Comparison of ENCODE assay signal across 8 cellular contexts in the genomic region with DNA sequence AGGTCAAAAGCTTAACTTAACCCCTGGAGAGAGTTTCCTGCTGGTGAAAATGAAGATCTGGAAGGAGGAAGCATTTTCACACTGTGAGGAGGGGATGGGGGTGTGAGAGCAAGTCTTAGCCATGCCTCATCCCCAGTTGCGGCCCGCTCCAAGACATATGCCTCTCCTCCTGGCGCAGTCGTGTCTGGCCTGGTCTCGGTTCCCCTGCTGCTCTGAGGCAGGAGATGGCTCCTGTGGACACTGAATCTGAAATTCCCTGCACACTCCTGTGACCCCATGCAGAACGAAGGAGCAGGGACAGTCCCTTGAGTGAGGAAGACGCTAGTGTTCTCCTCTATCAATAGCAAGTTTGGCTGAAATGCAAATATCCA. TPM values are rescaled to one million over a fixed set of nuclear protein-coding genes. Genes with fewer than 3 reads are reported as not detected.
A peak's percentile ranks its signal among the peaks of the same experiment; 100 is the strongest.
DNase-seq lines count a peak whose midpoint lies in the region; ATAC-seq, FAIRE-seq and TF ChIP-seq lines count a peak whose summit lies in the region.

No MANE protein-coding gene starts in this region.

- H2AFZ ChIP-seq in K562 (ENCODE audit: low read depth, low read length): peak overlapping the region; percentile 95

- H3K4me1 ChIP-seq in K562 (replicated peaks in 1 of 2; ENCODE audit: control insufficient read depth in 2 of 2, insufficient read depth in 2 of 2, low read length in 2 of 2): peaks cover 9 to 21% of the 10 kb centered on the region in 2 experiments; a peak in 4 of 5 replicates

- POLR2A ChIA-PET in K562 (lab: Yijun Ruan, JAX): interaction anchor here (0.6 kb wide), 1 partner anchor 12 kb away, joined by 5 read pairs; no protein-coding TSS in a partner anchor

- no peak for TF ChIP-seq CTCF in K562 (IDR thresholded peaks at IDR 0.05 in 2 of 3, conservative IDR thresholded peaks at IDR 0.05 in 1 of 3; ENCODE audit: insufficient read depth in 2 of 3, low read depth in 1 of 3, low read length in 3 of 3)
- no peak for TF ChIP-seq CTCF in lower leg skin (IDR thresholded peaks at IDR 0.05)
- TF ChIP-seq CTCF in type B pancreatic cell (conservative IDR thresholded peaks at IDR 0.05): no peak

- intact Hi-C loops in activated naive CD4-positive, alpha-beta T cell treated with anti-CD3 and anti-CD28 coated beads for 36 hours (cut with micrococcal nuclease): loop anchor here (2.0 kb wide), 1 partner anchor 38 kb away; the partner anchor contains the start of gene ZNF700
- intact Hi-C loops in K562 (cut with micrococcal nuclease): no loop called here
- intact Hi-C loops in lower leg skin (cut with DNase I; ENCODE audit: low total_unique reads): no loop called here

- TF ChIP-seq RAD21 in K562 (CRISPR knock-in tag; conservative IDR thresholded peaks at IDR 0.05 in 1 of 2, IDR thresholded peaks at IDR 0.05 in 1 of 2): no peak

- FAIRE-seq in K562 (lab: Jason Lieb, UNC): no peak

- H3K4me3 ChIP-seq in K562 (peak overlapping the region; percentile 59), lower leg skin (ENCODE audit: low read depth, poor library complexity, severe bottlenecking) (peak overlapping the region; percentile 69)

- no peaks in the 10 kb centered on the region; the same call in 1 of the 2 replicates for H3K9me3 ChIP-seq in K562 (replicated peaks; ENCODE audit: control insufficient read depth, insufficient read depth, low read depth, low read length)

- no peaks in the 10 kb centered on the region for H3K79me2 ChIP-seq in K562 (ENCODE audit: control insufficient read depth, insufficient read depth, low read length)

- TF ChIP-seq POLR2A in K562 (conservative IDR thresholded peaks at IDR 0.05) (no peak), lower leg skin (IDR thresholded peaks at IDR 0.05) (no peak)

- no peak overlapping the region for H3K27ac Mint-ChIP-seq in activated naive CD4-positive, alpha-beta T cell treated with anti-CD3 and anti-CD28 coated beads for 36 hours
- peak overlapping the region; percentile 98 for H3K27ac Mint-ChIP-seq in type B pancreatic cell

- peak overlapping the region in 1 of 2 experiments; percentile 97; a peak in 2 of 4 replicates for H3K9ac ChIP-seq in K562 (ENCODE audit: insufficient read depth in 1 of 2, low read depth in 2 of 2, low read length in 2 of 2)

- CTCF ChIA-PET in activated naive CD4-positive, alpha-beta T cell treated with anti-CD3 and anti-CD28 coated beads for 36 hours (lab: Charles Lee): interaction anchor here (0.6 to 1.9 kb wide), 3 partner anchors 37 to 448 kb away, joined by 3 to 5 read pairs (median 4); no protein-coding TSS in a partner anchor
- CTCF ChIA-PET in K562 (lab: Yijun Ruan, JAX; ENCODE audit: low intra/inter-chr PET ratio): no interaction called here

- no peak for TF ChIP-seq EP300 in K562 (IDR thresholded peaks at IDR 0.05; ENCODE audit: low read length)

- peaks cover 5% of the 10 kb centered on the region for H3K9me3 Mint-ChIP-seq in activated naive CD4-positive, alpha-beta T cell treated with anti-CD3 and anti-CD28 coated beads for 36 hours
- H3K9me3 Mint-ChIP-seq in type B pancreatic cell: peaks cover 4% of the 10 kb centered on the region

- H3K27me3 Mint-ChIP-seq in activated naive CD4-positive, alpha-beta T cell treated with anti-CD3 and anti-CD28 coated beads for 36 hours (ENCODE audit: low read depth): no peaks in the 10 kb centered on the region
- no peaks in the 10 kb centered on the region for H3K27me3 Mint-ChIP-seq in type B pancreatic cell

- in situ Hi-C loops in K562 (cut with MboI): loop anchor here (5.0 kb wide), 1 partner anchor 105 kb away; no protein-coding TSS in a partner anchor

- WGBS in K562 (ENCODE audit: insufficient coverage, low coverage, missing lambda C conversion rate): 57% methylated on average over 7 of the region's 7 CpGs
- 16 to 27% methylated on average over 7 of the region's 7 CpGs for WGBS in lower leg skin, 2 donors

- ATAC-seq in K562: peak; percentile 16
- ATAC-seq in HG03571 (IDR thresholded peaks at IDR 0.05; ENCODE audit: unreplicated experiment): no peak

- H3K36me3 ChIP-seq in K562 (ENCODE audit: control insufficient read depth, insufficient read depth, low read length): no peaks in the 10 kb centered on the region

- no peak overlapping the region; the same call in 2 of the 3 replicates for H3K27ac ChIP-seq in K562 (ENCODE audit: extremely low read depth, low read depth, low read length)

- peaks cover 16% of the 10 kb centered on the region for H3K4me1 Mint-ChIP-seq in activated naive CD4-positive, alpha-beta T cell treated with anti-CD3 and anti-CD28 coated beads for 36 hours (ENCODE audit: low read depth)
- peaks cover 34% of the 10 kb centered on the region for H3K4me1 Mint-ChIP-seq in type B pancreatic cell (ENCODE audit: unreplicated experiment)

- H3K4me3 Mint-ChIP-seq in activated naive CD4-positive, alpha-beta T cell treated with anti-CD3 and anti-CD28 coated beads for 36 hours: peak overlapping the region; percentile 78
- H3K4me3 Mint-ChIP-seq in type B pancreatic cell: peak overlapping the region; percentile 95

- no peaks in the 10 kb centered on the region for H4K20me1 ChIP-seq in K562 (replicated peaks; ENCODE audit: control insufficient read depth, insufficient read depth, low read length)

- H3K36me3 Mint-ChIP-seq in activated naive CD4-positive, alpha-beta T cell treated with anti-CD3 and anti-CD28 coated beads for 36 hours (ENCODE audit: low read depth): no peaks in the 10 kb centered on the region
- peaks cover 27% of the 10 kb centered on the region for H3K36me3 Mint-ChIP-seq in type B pancreatic cell

- DNase-seq in activated naive CD4-positive, alpha-beta T cell treated with anti-CD3 and anti-CD28 coated beads for 36 hours: no peak
- no peak for DNase-seq in activated naive CD4-positive, alpha-beta T cell (lab: John Stamatoyannopoulos, UW)
- no peak for DNase-seq in K562 (ENCODE audit: extremely low read depth in 1 of 4, low spot score in 3 of 4)
- no peak for DNase-seq in lower leg skin (ENCODE audit: low spot score in 2 of 2)
- DNase-seq in type B pancreatic cell (ENCODE audit: extremely low spot score, unreplicated experiment): no peak
- DNase-seq in NCI-H510A (lab: John Stamatoyannopoulos, UW): no peak
- DNase-seq in NCI-H446 treated with DMSO at 0.1 percent for 48 hours (lab: John Stamatoyannopoulos, UW): no peak

- no peaks in the 10 kb centered on the region for H3K9me1 ChIP-seq in K562 (ENCODE audit: control insufficient read depth, insufficient read depth, low read length)

- no peaks in the 10 kb centered on the region; a peak in 1 of 5 replicates for H3K27me3 ChIP-seq in K562 (ENCODE audit: control insufficient read depth in 2 of 2, insufficient read depth in 2 of 2, low read length in 2 of 2)

- BruUV-seq in K562 (replicated peaks; lab: Mats Ljungman, UMichigan): no TSS peak

- peak overlapping the region; percentile 84 for H3K4me2 ChIP-seq in K562 (ENCODE audit: insufficient read depth, low read length)

RNA-seq across cellular contexts. Expression of gene ZNF69, which starts 0.3 kb away (rescaled TPM):
- under 1 TPM; 0.79 to 0.95 TPM for total RNA-seq in activated naive CD4-positive, alpha-beta T cell treated with anti-CD3 and anti-CD28 coated beads for 36 hours
- 6.6 and 20.9 TPM in 2 replicates for total RNA-seq in K562 (2011; cell fraction: chromatin; rRNA removed; ENCODE audit: low replicate concordance)
- total RNA-seq in K562 (2011; cell fraction: nucleolus; rRNA removed): 4.0 and 7.0 TPM in 2 replicates
- 8.7 and 10.8 TPM in 2 replicates for total RNA-seq in K562 (2011; cell fraction: nucleoplasm; rRNA removed)
- total RNA-seq in K562 (2014; rRNA removed) (2.2 and 2.3 TPM in 2 replicates), K562 (2014; rRNA removed; fragmentation: Illumina TruSeq; extraction: Trizol) (5.0 and 5.4 TPM in 2 replicates), K562 (2015; rRNA removed; fragmentation: Illumina TruSeq; extraction: Trizol) (4.6 and 5.4 TPM in 2 replicates), K562 (2021) (2.6 and 4.1 TPM in 2 replicates), lower leg skin (1 to 10 TPM; 2.0 to 5.5 (median 3.8) TPM), type B pancreatic cell (ENCODE audit: low replicate concordance) (18.6 and 20.1 TPM in 2 replicates)
- polyA plus RNA-seq in K562 (2011; rRNA removed) (2.8 and 3.6 TPM in 2 replicates), K562 (2014; fragmentation: Illumina TruSeq; extraction: Trizol) (2.5 and 3.3 TPM in 2 replicates), K562 (2014; fragmentation: Nextera tagmentation; extraction: Ambion mirVana) (1 to 10 TPM; 3.5 to 4.8 TPM), K562 (2014; rRNA removed) (1.4 and 5.4 TPM in 2 replicates)
- polyA plus RNA-seq in K562 (2011; cell fraction: cytosol; rRNA removed): 2.0 and 2.1 TPM in 2 replicates
- polyA plus RNA-seq in K562 (2011; cell fraction: nucleus; rRNA removed): 2.1 and 2.9 TPM in 2 replicates
- 2.9 and 3.2 TPM in 2 replicates for polyA plus RNA-seq in K562 (2012)
- 7.5 and 13.9 TPM in 2 replicates for polyA minus RNA-seq in K562 (2011; rRNA and poly(A)+ RNA removed)
- 3.0 and 3.8 TPM in 2 replicates for polyA minus RNA-seq in K562 (2011; cell fraction: cytosol; rRNA and poly(A)+ RNA removed)
- 3.5 and 7.0 TPM in 2 replicates for polyA minus RNA-seq in K562 (2011; cell fraction: nucleus; rRNA and poly(A)+ RNA removed)

RNA-seq across cellular contexts. Expression of gene ZNF700, which starts 37.7 kb away (rescaled TPM):
- total RNA-seq in activated naive CD4-positive, alpha-beta T cell treated with anti-CD3 and anti-CD28 coated beads for 36 hours: 10 to 100 TPM; 12.3 to 12.4 TPM
- 20.3 and 84.4 TPM in 2 replicates for total RNA-seq in K562 (2011; cell fraction: chromatin; rRNA removed; ENCODE audit: low replicate concordance)
- 11.2 and 17.1 TPM in 2 replicates for total RNA-seq in K562 (2011; cell fraction: nucleolus; rRNA removed)
- 20.5 and 24.1 TPM in 2 replicates for total RNA-seq in K562 (2011; cell fraction: nucleoplasm; rRNA removed)
- total RNA-seq in K562 (2014; rRNA removed) (10.3 TPM in 2 replicates), K562 (2014; rRNA removed; fragmentation: Illumina TruSeq; extraction: Trizol) (23.2 and 27.5 TPM in 2 replicates), K562 (2015; rRNA removed; fragmentation: Illumina TruSeq; extraction: Trizol) (18.9 and 19.0 TPM in 2 replicates), K562 (2021) (12.2 and 14.1 TPM in 2 replicates), lower leg skin (10 to 100 TPM; 11.9 to 19.3 (median 16.4) TPM), type B pancreatic cell (ENCODE audit: low replicate concordance) (14.1 and 16.1 TPM in 2 replicates)
- polyA plus RNA-seq in K562 (2011; rRNA removed) (20.0 and 24.7 TPM in 2 replicates), K562 (2014; fragmentation: Illumina TruSeq; extraction: Trizol) (12.7 and 13.3 TPM in 2 replicates), K562 (2014; fragmentation: Nextera tagmentation; extraction: Ambion mirVana) (10 to 100 TPM; 11.5 to 13.3 TPM), K562 (2014; rRNA removed) (11.5 and 15.3 TPM in 2 replicates)
- 2.3 and 5.6 TPM in 2 replicates for polyA plus RNA-seq in K562 (2011; cell fraction: cytosol; rRNA removed)
- 20.4 and 21.4 TPM in 2 replicates for polyA plus RNA-seq in K562 (2011; cell fraction: nucleus; rRNA removed)
- 7.9 and 10.1 TPM in 2 replicates for polyA plus RNA-seq in K562 (2012)
- polyA minus RNA-seq in K562 (2011; rRNA and poly(A)+ RNA removed): 28.3 and 33.1 TPM in 2 replicates
- 8.1 TPM in 2 replicates for polyA minus RNA-seq in K562 (2011; cell fraction: cytosol; rRNA and poly(A)+ RNA removed)
- 5.3 and 12.0 TPM in 2 replicates for polyA minus RNA-seq in K562 (2011; cell fraction: nucleus; rRNA and poly(A)+ RNA removed)

RNA-seq across cellular contexts. Expression of gene ZNF439, which starts 38.7 kb away (rescaled TPM):
- 1 to 10 TPM; 3.6 to 4.4 TPM for total RNA-seq in activated naive CD4-positive, alpha-beta T cell treated with anti-CD3 and anti-CD28 coated beads for 36 hours
- 0.30 and 0.46 TPM in 2 replicates for total RNA-seq in K562 (2011; cell fraction: chromatin; rRNA removed; ENCODE audit: low replicate concordance)
- 0.17 and 0.26 TPM in 2 replicates for total RNA-seq in K562 (2011; cell fraction: nucleolus; rRNA removed)
- 0.29 and 0.46 TPM in 2 replicates for total RNA-seq in K562 (2011; cell fraction: nucleoplasm; rRNA removed)
- 0.18 TPM in 1 of 2 replicates, not detected in the other for total RNA-seq in K562 (2014; rRNA removed)
- total RNA-seq in K562 (2014; rRNA removed; fragmentation: Illumina TruSeq; extraction: Trizol): 0.11 and 0.13 TPM in 2 replicates
- total RNA-seq in K562 (2015; rRNA removed; fragmentation: Illumina TruSeq; extraction: Trizol): not detected in 2 replicates
- total RNA-seq in K562 (2021): 0.11 TPM in 2 replicates
- 0.10 and 0.16 TPM in 2 replicates for polyA plus RNA-seq in K562 (2011; rRNA removed)
- not detected in 2 replicates for polyA plus RNA-seq in K562 (2011; cell fraction: cytosol; rRNA removed)
- polyA plus RNA-seq in K562 (2011; cell fraction: nucleus; rRNA removed): 0.06 and 0.11 TPM in 2 replicates
- polyA plus RNA-seq in K562 (2012): 0.04 and 0.07 TPM in 2 replicates
- polyA plus RNA-seq in K562 (2014; fragmentation: Illumina TruSeq; extraction: Trizol): 0.07 TPM in 1 of 2 replicates, not detected in the other
- under 1 TPM in 1 of 2 experiments, not detected in 1; 0.04 TPM for polyA plus RNA-seq in K562 (2014; fragmentation: Nextera tagmentation; extraction: Ambion mirVana)
- not detected in 2 replicates for polyA plus RNA-seq in K562 (2014; rRNA removed)
- polyA minus RNA-seq in K562 (2011; rRNA and poly(A)+ RNA removed): 0.07 and 0.33 TPM in 2 replicates
- polyA minus RNA-seq in K562 (2011; cell fraction: cytosol; rRNA and poly(A)+ RNA removed): not detected in 2 replicates
- not detected in 2 replicates for polyA minus RNA-seq in K562 (2011; cell fraction: nucleus; rRNA and poly(A)+ RNA removed)
- 1 to 10 TPM; 4.3 to 9.0 (median 7.5) TPM for total RNA-seq in lower leg skin
- total RNA-seq in type B pancreatic cell (ENCODE audit: low replicate concordance): 2.1 and 2.5 TPM in 2 replicates
